ENCODE assay signal across 20 cellular contexts in genomic region chr6:344816-345340, GRCh38. TPM values are rescaled to one million over a fixed set of nuclear protein-coding genes. Genes with fewer than 3 reads are reported as not detected.
"Had no signal": no experiment of that assay in that cellular context is flagged by ENCODE, and none has a peak within 500 bp of the region (broad histone marks: within the 10 kb centered on the region; RNA-seq: fewer than 3 reads in every experiment).

No MANE protein-coding gene starts in this region.

- H3K27ac ChIP-seq: colonic mucosa, heart right ventricle, neural progenitor cell, ovary, sigmoid colon, thyroid gland, uterus, VCaP had no signal

- H3K4me1 ChIP-seq: colonic mucosa, neural progenitor cell, thyroid gland, uterus had no signal

- DNase-seq: activated CD4-positive, alpha-beta T cell treated with anti-CD3 and anti-CD28 coated beads, Interleukin-2, amount 50 U/mL, for 48 hours; activated naive CD4-positive, alpha-beta T cell treated with anti-CD3 and anti-CD28 coated beads, Interleukin-2, amount 50 U/mL, for 16 hours; central memory CD4-positive, alpha-beta T cell; colonic mucosa; effector CD8-positive, alpha-beta T cell; heart right ventricle; left colon; naive B cell; ovary; sigmoid colon; stimulated activated CD4-positive, alpha-beta T cell treated with anti-CD3 and anti-CD28 coated beads, Interleukin-2, amount 100 ng/mL, for 48 hours; stimulated activated naive B cell treated with anti-CD40 and anti-IgM and Interleukin-4, amounts not matched to agents 10 μg/mL and 1 μg/mL and 100 μg/mL, for 72 hours; T-cell; T1000; thyroid gland; uterus had no signal

- H3K4me2 ChIP-seq: neural progenitor cell had no signal

- ATAC-seq: heart right ventricle; left colon; stimulated activated naive B cell treated with anti-CD40 and anti-IgM and Interleukin-4, amounts not matched to agents 10 μg/mL and 1 μg/mL and 100 μg/mL, for 72 hours; T-cell had no signal

- H3K36me3 ChIP-seq: colonic mucosa, neural progenitor cell, ovary, uterus had no signal

- H3K9me3 ChIP-seq: colonic mucosa, heart right ventricle, ovary, sigmoid colon, thyroid gland, uterus had no signal

- H2AFZ ChIP-seq: neural progenitor cell had no signal

- H3K4me3 ChIP-seq: colonic mucosa, heart right ventricle, lung, neural progenitor cell, ovary, sigmoid colon, thyroid gland, uterus had no signal

- H3K9ac ChIP-seq: neural progenitor cell had no signal

- H3K27me3 ChIP-seq: colonic mucosa, heart right ventricle, neural progenitor cell, ovary, sigmoid colon, thyroid gland, uterus had no signal

RNA-seq across cellular contexts. Expression of gene IRF4, which starts 46.7 kb away (rescaled TPM):
- polyA plus RNA-seq: endothelial cell of umbilical vein had no signal
